Comparison of ENCODE assay signal across 26 cellular contexts in the genomic region with DNA sequence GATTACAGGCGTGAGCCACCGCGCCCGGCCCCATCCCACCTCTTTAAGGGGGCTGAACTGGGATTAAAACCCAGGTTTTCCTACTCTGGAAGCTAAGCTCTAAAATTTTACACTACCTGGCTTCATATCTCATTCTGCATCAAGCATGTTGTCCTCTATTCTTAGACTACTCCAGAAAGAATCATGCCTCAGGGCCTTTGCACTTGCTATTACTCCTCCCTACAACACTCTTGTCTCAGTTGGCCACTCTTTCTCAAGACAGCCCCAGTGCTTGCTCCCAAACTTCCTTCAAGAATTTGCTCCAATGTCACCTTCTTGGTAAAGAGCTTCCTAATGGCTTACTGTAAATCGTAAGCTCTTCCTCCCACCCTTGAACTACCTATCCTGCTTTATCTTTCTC.
"Had no signal": no experiment of that assay in that cellular context is flagged by ENCODE, and none has a peak within 500 bp of the region (broad histone marks: within the 10 kb centered on the region; RNA-seq: fewer than 3 reads in every experiment).

No MANE protein-coding gene starts in this region.

- H3K4me3 ChIP-seq: neural progenitor cell, pancreas, psoas muscle, right lobe of liver, sigmoid colon, stomach, thoracic aorta, thyroid gland, tibial nerve, upper lobe of left lung, vagina had no signal

- ATAC-seq: natural killer cell; pancreas; psoas muscle; right cardiac atrium; right lobe of liver; stimulated activated effector memory CD8-positive, alpha-beta T cell treated with anti-CD3 and anti-CD28 coated beads, Interleukin-12 subunit alpha, Interleukin-12 subunit beta, amount 100 ng/mL, for 72 hours; stimulated activated naive B cell treated with anti-CD40 and anti-IgM and Interleukin-4, amounts not matched to agents 10 μg/mL and 1 μg/mL and 100 μg/mL, for 72 hours had no signal

- H3K27ac ChIP-seq: neural progenitor cell, pancreas, psoas muscle, right lobe of liver, sigmoid colon, stomach, thoracic aorta, thyroid gland, tibial nerve, upper lobe of left lung, vagina had no signal

- H2AFZ ChIP-seq: neural progenitor cell had no signal

- H3K4me1 ChIP-seq: neural progenitor cell, pancreas, psoas muscle, right lobe of liver, stomach, thyroid gland, tibial nerve, upper lobe of left lung, vagina had no signal

- DNase-seq: natural killer cell; occipital lobe; pancreas; psoas muscle; right cardiac atrium; right lobe of liver; sigmoid colon; small intestine; stimulated activated CD4-positive, alpha-beta T cell treated with anti-CD3 and anti-CD28 coated beads, Interleukin-15, amount 100 ng/mL, for 24 hours; stimulated activated CD4-positive, alpha-beta T cell treated with anti-CD3 and anti-CD28 coated beads, Interleukin-2, amount 100 ng/mL, for 24 hours; stimulated activated CD4-positive, alpha-beta T cell treated with anti-CD3 and anti-CD28 coated beads, Interleukin-2, amount 100 ng/mL, for 48 hours; stimulated activated CD4-positive, alpha-beta T cell treated with anti-CD3 and anti-CD28 coated beads, Interleukin-4, amount 100 ng/mL, for 24 hours; stimulated activated naive B cell treated with anti-CD40 and anti-IgM and Interleukin-4, amounts not matched to agents 10 μg/mL and 1 μg/mL and 100 μg/mL, for 72 hours; stimulated activated naive CD4-positive, alpha-beta T cell treated with Interleukin-2 at 50 U/mL for 16 hours; stomach; thyroid gland; trophoblast cell had no signal

- H3K4me1 Mint-ChIP-seq: natural killer cell; neural progenitor cell; stimulated activated effector memory CD8-positive, alpha-beta T cell treated with anti-CD3 and anti-CD28 coated beads, Interleukin-12 subunit alpha, Interleukin-12 subunit beta, amount 100 ng/mL, for 72 hours; stimulated activated naive B cell treated with anti-CD40 and anti-IgM and Interleukin-4, amounts not matched to agents 10 μg/mL and 1 μg/mL and 100 μg/mL, for 72 hours had no signal

- H3K36me3 Mint-ChIP-seq: natural killer cell; stimulated activated effector memory CD8-positive, alpha-beta T cell treated with anti-CD3 and anti-CD28 coated beads, Interleukin-12 subunit alpha, Interleukin-12 subunit beta, amount 100 ng/mL, for 72 hours; stimulated activated naive B cell treated with anti-CD40 and anti-IgM and Interleukin-4, amounts not matched to agents 10 μg/mL and 1 μg/mL and 100 μg/mL, for 72 hours had no signal

- H3K4me2 ChIP-seq: neural progenitor cell had no signal

- H3K27me3 Mint-ChIP-seq: stimulated activated naive B cell treated with anti-CD40 and anti-IgM and Interleukin-4, amounts not matched to agents 10 μg/mL and 1 μg/mL and 100 μg/mL, for 72 hours; stimulated activated naive CD8-positive, alpha-beta T cell treated with anti-CD3 and anti-CD28 coated beads, Interleukin-15, Interleukin-2, amounts not matched to agents 100 ng/mL and 50 ng/mL, for 24 hours had no signal

- H3K27me3 ChIP-seq: neural progenitor cell, pancreas, right lobe of liver, sigmoid colon, stomach, thyroid gland, tibial nerve, upper lobe of left lung, vagina had no signal

- H3K27ac Mint-ChIP-seq: natural killer cell; nephron; neural progenitor cell; stimulated activated effector memory CD8-positive, alpha-beta T cell treated with anti-CD3 and anti-CD28 coated beads, Interleukin-12 subunit alpha, Interleukin-12 subunit beta, amount 100 ng/mL, for 72 hours; stimulated activated naive B cell treated with anti-CD40 and anti-IgM and Interleukin-4, amounts not matched to agents 10 μg/mL and 1 μg/mL and 100 μg/mL, for 72 hours; stimulated activated naive CD8-positive, alpha-beta T cell treated with anti-CD3 and anti-CD28 coated beads, Interleukin-15, Interleukin-2, amounts not matched to agents 100 ng/mL and 50 ng/mL, for 24 hours had no signal

- H3K9ac ChIP-seq: neural progenitor cell had no signal

- H3K4me3 Mint-ChIP-seq: natural killer cell; nephron; neural progenitor cell; stimulated activated effector memory CD8-positive, alpha-beta T cell treated with anti-CD3 and anti-CD28 coated beads, Interleukin-12 subunit alpha, Interleukin-12 subunit beta, amount 100 ng/mL, for 72 hours; stimulated activated naive B cell treated with anti-CD40 and anti-IgM and Interleukin-4, amounts not matched to agents 10 μg/mL and 1 μg/mL and 100 μg/mL, for 72 hours; stimulated activated naive CD8-positive, alpha-beta T cell treated with anti-CD3 and anti-CD28 coated beads, Interleukin-15, Interleukin-2, amounts not matched to agents 100 ng/mL and 50 ng/mL, for 24 hours had no signal

- H3K9me3 ChIP-seq: pancreas, psoas muscle, right lobe of liver, sigmoid colon, stomach, thoracic aorta, thyroid gland, tibial nerve, upper lobe of left lung, vagina had no signal

- FAIRE-seq: pancreas, small intestine, urothelium cell line had no signal

- H3K36me3 ChIP-seq: neural progenitor cell, pancreas, right lobe of liver, sigmoid colon, stomach, thoracic aorta, thyroid gland, tibial nerve, upper lobe of left lung, vagina had no signal
